In the genomic region with DNA sequence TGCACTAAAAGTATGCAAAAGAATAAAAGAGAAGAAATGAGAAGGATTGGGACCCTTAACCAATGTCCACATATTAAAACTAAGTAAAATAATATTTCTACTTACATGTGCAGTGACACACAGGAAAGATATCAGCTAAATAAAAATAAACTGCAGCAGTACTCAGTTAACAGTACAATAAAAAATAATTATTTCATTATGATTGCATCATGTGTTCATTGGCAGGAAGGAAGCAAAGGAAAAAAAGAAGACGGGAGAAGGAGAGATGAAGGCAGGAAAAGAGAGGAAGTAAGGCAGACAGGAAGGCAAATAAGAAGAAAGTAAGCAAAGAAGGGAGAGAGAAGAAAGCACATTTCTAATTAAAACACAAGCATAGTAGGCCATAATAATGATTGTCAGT, we compare ENCODE assay signal across 1 cellular context.
TF ChIP-seq lines count a peak whose summit lies in the region.

No MANE protein-coding gene starts in this region.

TF ChIP-seq in SK-N-SH, 30 proteins besides CTCF, POLR2A, EP300 and RAD21 (continued from another document):
- TF ChIP-seq, protein P1, sequence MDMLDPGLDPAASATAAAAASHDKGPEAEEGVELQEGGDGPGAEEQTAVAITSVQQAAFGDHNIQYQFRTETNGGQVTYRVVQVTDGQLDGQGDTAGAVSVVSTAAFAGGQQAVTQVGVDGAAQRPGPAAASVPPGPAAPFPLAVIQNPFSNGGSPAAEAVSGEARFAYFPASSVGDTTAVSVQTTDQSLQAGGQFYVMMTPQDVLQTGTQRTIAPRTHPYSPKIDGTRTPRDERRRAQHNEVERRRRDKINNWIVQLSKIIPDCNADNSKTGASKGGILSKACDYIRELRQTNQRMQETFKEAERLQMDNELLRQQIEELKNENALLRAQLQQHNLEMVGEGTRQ (IDR thresholded peaks at IDR 0.05; ENCODE audit: borderline replicate concordance, low read depth, low read length), result no peak
- TF ChIP-seq, protein P2, sequence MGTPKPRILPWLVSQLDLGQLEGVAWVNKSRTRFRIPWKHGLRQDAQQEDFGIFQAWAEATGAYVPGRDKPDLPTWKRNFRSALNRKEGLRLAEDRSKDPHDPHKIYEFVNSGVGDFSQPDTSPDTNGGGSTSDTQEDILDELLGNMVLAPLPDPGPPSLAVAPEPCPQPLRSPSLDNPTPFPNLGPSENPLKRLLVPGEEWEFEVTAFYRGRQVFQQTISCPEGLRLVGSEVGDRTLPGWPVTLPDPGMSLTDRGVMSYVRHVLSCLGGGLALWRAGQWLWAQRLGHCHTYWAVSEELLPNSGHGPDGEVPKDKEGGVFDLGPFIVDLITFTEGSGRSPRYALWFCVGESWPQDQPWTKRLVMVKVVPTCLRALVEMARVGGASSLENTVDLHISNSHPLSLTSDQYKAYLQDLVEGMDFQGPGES (IDR thresholded peaks at IDR 0.05; ENCODE audit: low read depth, low read length), result no peak
- TF ChIP-seq GATA2 (CRISPR knock-in tag; IDR thresholded peaks at IDR 0.05) (no peak), RXRA (IDR thresholded peaks at IDR 0.05; ENCODE audit: borderline replicate concordance, low read depth) (no peak), SMC3 (IDR thresholded peaks at IDR 0.05; ENCODE audit: low read depth, low read length) (no peak), FOXJ3 (CRISPR knock-in tag; IDR thresholded peaks at IDR 0.05) (no peak), SIN3A (IDR thresholded peaks at IDR 0.05; ENCODE audit: borderline replicate concordance, low read depth, low read length) (no peak), NFIC (IDR thresholded peaks at IDR 0.05; ENCODE audit: borderline replicate concordance) (no peak)
- TF ChIP-seq, protein P3, sequence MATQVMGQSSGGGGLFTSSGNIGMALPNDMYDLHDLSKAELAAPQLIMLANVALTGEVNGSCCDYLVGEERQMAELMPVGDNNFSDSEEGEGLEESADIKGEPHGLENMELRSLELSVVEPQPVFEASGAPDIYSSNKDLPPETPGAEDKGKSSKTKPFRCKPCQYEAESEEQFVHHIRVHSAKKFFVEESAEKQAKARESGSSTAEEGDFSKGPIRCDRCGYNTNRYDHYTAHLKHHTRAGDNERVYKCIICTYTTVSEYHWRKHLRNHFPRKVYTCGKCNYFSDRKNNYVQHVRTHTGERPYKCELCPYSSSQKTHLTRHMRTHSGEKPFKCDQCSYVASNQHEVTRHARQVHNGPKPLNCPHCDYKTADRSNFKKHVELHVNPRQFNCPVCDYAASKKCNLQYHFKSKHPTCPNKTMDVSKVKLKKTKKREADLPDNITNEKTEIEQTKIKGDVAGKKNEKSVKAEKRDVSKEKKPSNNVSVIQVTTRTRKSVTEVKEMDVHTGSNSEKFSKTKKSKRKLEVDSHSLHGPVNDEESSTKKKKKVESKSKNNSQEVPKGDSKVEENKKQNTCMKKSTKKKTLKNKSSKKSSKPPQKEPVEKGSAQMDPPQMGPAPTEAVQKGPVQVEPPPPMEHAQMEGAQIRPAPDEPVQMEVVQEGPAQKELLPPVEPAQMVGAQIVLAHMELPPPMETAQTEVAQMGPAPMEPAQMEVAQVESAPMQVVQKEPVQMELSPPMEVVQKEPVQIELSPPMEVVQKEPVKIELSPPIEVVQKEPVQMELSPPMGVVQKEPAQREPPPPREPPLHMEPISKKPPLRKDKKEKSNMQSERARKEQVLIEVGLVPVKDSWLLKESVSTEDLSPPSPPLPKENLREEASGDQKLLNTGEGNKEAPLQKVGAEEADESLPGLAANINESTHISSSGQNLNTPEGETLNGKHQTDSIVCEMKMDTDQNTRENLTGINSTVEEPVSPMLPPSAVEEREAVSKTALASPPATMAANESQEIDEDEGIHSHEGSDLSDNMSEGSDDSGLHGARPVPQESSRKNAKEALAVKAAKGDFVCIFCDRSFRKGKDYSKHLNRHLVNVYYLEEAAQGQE (IDR thresholded peaks at IDR 0.05; ENCODE audit: low read depth, low read length), result no peak
